ENCODE assay signal across 10 cellular contexts in genomic region chr7:116598278-116598677, GRCh38.
A peak's percentile ranks its signal among the peaks of the same experiment; 100 is the strongest.
DNase-seq lines count a peak whose midpoint lies in the region; ATAC-seq and TF ChIP-seq lines count a peak whose summit lies in the region.
"Had no signal": no experiment of that assay in that cellular context is flagged by ENCODE, and none has a peak within 500 bp of the region (broad histone marks: within the 10 kb centered on the region; RNA-seq: fewer than 3 reads in every experiment).

No MANE protein-coding gene starts in this region.

- H3K27ac ChIP-seq in Panc1 (ENCODE audit: low read length): no peak overlapping the region
- H3K27ac ChIP-seq in gastroesophageal sphincter: no peak overlapping the region
- H3K27ac ChIP-seq: BLaER1 had no signal

- CTCF ChIA-PET in Panc1 (lab: Charles Lee): no interaction called here

- DNase-seq in NCI-H748 (lab: John Stamatoyannopoulos, UW; ENCODE audit: unreplicated experiment) (peak; percentile 47), NCI-H748 treated with DMSO at 0.1 percent for 48 hours (lab: John Stamatoyannopoulos, UW) (no peak), Panc1 (ENCODE audit: low read depth, low spot score) (no peak), fibroblast of mammary gland (ENCODE audit: low read depth) (no peak), renal cortical epithelial cell (ENCODE audit: low read depth) (peak; percentile 29), NCI-H2081 treated with DMSO at 0.1 percent for 48 hours (lab: John Stamatoyannopoulos, UW) (no peak)
- DNase-seq: activated gamma-delta T cell treated with Interleukin-2 at 50 U/mL for 16 hours had no signal

- in situ Hi-C loops in Panc1 (cut with HindIII; ENCODE audit: low pct_unique_long_range_greater_than_20kb, low sequenced_read_pairs): no loop called here

- no TSS peak for BruUV-seq in Panc1 (replicated peaks; lab: Mats Ljungman, UMichigan)

- WGBS in gastroesophageal sphincter (ENCODE audit: low coverage in 1 of 2), 2 donors: 93 to 100% methylated on average over 2 to 3 of the region's 5 CpGs

- no peak for TF ChIP-seq POLR2A in gastroesophageal sphincter (IDR thresholded peaks at IDR 0.05)

- H3K27me3 ChIP-seq in Panc1 (ENCODE audit: control insufficient read depth, insufficient read depth, low read length): no peaks in the 10 kb centered on the region
- H3K27me3 ChIP-seq in gastroesophageal sphincter: no peaks in the 10 kb centered on the region
- H3K27me3 ChIP-seq: BLaER1 had no signal

- no peak for TF ChIP-seq EP300 in gastroesophageal sphincter (IDR thresholded peaks at IDR 0.05)

- intact Hi-C loops in Panc1 (cut with micrococcal nuclease; ENCODE audit: unreplicated experiment): no loop called here

- H3K4me3 ChIP-seq in Panc1 (ENCODE audit: low read depth in 2 of 2, low read length in 2 of 2) (no peak overlapping the region), fibroblast of mammary gland (ENCODE audit: control insufficient read depth, low read depth, low read length) (no peak overlapping the region), gastroesophageal sphincter (no peak overlapping the region)
- H3K4me3 ChIP-seq: BLaER1 had no signal

- POLR2A ChIA-PET in Panc1 (lab: Charles Lee): no interaction called here

- ATAC-seq in Panc1 (peak; percentile 65; the same call in 1 of the 2 replicates), GM19035 (IDR thresholded peaks at IDR 0.05; ENCODE audit: unreplicated experiment) (no peak), gastroesophageal sphincter (no peak)

- H3K9me3 ChIP-seq in Panc1 (ENCODE audit: control insufficient read depth, insufficient read depth, low read depth, low read length) (no peaks in the 10 kb centered on the region), gastroesophageal sphincter (no peaks in the 10 kb centered on the region)
- H3K9me3 ChIP-seq: BLaER1 had no signal

- TF ChIP-seq CTCF in Panc1 (IDR thresholded peaks at IDR 0.05): peak; percentile 52
- TF ChIP-seq CTCF in fibroblast of mammary gland (conservative IDR thresholded peaks at IDR 0.05; ENCODE audit: control insufficient read depth, insufficient read depth, low read depth, low read length): peak; percentile 54
- peak in 1 of 4 experiments; percentile 26 for TF ChIP-seq CTCF in gastroesophageal sphincter (IDR thresholded peaks at IDR 0.05)

- H3K4me1 ChIP-seq in Panc1 (ENCODE audit: control insufficient read depth, insufficient read depth, low read length) (peaks cover 3% of the 10 kb centered on the region; the same call in 1 of the 2 replicates), gastroesophageal sphincter (no peaks in the 10 kb centered on the region)

- H3K36me3 ChIP-seq in Panc1 (ENCODE audit: control insufficient read depth, insufficient read depth, low read length) (no peaks in the 10 kb centered on the region), gastroesophageal sphincter (no peaks in the 10 kb centered on the region)
- H3K36me3 ChIP-seq: BLaER1 had no signal

Comparison
In these comparisons a context has a peak if more than half of its experiments do, and no peak if none do; other contexts are left out.
1. DNase-seq: peak in NCI-H748 (single experiment) and renal cortical epithelial cell (single experiment); none in NCI-H748 treated with DMSO at 0.1 percent for 48 hours (single experiment), Panc1 (single experiment), fibroblast of mammary gland (single experiment) and NCI-H2081 treated with DMSO at 0.1 percent for 48 hours (single experiment).